1 cellular context compared by ENCODE assay signal in genomic region chr11:59559886-59560285, GRCh38.
TF ChIP-seq lines count a peak whose summit lies in the region.

No MANE protein-coding gene starts in this region.

TF ChIP-seq in WTC11, 78 proteins besides CTCF, POLR2A, EP300 and RAD21 (continued from another document):
- TF ChIP-seq, protein P1, sequence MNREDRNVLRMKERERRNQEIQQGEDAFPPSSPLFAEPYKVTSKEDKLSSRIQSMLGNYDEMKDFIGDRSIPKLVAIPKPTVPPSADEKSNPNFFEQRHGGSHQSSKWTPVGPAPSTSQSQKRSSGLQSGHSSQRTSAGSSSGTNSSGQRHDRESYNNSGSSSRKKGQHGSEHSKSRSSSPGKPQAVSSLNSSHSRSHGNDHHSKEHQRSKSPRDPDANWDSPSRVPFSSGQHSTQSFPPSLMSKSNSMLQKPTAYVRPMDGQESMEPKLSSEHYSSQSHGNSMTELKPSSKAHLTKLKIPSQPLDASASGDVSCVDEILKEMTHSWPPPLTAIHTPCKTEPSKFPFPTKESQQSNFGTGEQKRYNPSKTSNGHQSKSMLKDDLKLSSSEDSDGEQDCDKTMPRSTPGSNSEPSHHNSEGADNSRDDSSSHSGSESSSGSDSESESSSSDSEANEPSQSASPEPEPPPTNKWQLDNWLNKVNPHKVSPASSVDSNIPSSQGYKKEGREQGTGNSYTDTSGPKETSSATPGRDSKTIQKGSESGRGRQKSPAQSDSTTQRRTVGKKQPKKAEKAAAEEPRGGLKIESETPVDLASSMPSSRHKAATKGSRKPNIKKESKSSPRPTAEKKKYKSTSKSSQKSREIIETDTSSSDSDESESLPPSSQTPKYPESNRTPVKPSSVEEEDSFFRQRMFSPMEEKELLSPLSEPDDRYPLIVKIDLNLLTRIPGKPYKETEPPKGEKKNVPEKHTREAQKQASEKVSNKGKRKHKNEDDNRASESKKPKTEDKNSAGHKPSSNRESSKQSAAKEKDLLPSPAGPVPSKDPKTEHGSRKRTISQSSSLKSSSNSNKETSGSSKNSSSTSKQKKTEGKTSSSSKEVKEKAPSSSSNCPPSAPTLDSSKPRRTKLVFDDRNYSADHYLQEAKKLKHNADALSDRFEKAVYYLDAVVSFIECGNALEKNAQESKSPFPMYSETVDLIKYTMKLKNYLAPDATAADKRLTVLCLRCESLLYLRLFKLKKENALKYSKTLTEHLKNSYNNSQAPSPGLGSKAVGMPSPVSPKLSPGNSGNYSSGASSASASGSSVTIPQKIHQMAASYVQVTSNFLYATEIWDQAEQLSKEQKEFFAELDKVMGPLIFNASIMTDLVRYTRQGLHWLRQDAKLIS (CRISPR knock-in tag; IDR thresholded peaks at IDR 0.05; ENCODE audit: borderline replicate concordance) = no peak
- TF ChIP-seq, protein P2, sequence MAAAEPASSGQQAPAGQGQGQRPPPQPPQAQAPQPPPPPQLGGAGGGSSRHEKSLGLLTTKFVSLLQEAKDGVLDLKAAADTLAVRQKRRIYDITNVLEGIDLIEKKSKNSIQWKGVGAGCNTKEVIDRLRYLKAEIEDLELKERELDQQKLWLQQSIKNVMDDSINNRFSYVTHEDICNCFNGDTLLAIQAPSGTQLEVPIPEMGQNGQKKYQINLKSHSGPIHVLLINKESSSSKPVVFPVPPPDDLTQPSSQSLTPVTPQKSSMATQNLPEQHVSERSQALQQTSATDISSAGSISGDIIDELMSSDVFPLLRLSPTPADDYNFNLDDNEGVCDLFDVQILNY (CRISPR knock-in tag; IDR thresholded peaks at IDR 0.05) = no peak
- TF ChIP-seq, protein P3, sequence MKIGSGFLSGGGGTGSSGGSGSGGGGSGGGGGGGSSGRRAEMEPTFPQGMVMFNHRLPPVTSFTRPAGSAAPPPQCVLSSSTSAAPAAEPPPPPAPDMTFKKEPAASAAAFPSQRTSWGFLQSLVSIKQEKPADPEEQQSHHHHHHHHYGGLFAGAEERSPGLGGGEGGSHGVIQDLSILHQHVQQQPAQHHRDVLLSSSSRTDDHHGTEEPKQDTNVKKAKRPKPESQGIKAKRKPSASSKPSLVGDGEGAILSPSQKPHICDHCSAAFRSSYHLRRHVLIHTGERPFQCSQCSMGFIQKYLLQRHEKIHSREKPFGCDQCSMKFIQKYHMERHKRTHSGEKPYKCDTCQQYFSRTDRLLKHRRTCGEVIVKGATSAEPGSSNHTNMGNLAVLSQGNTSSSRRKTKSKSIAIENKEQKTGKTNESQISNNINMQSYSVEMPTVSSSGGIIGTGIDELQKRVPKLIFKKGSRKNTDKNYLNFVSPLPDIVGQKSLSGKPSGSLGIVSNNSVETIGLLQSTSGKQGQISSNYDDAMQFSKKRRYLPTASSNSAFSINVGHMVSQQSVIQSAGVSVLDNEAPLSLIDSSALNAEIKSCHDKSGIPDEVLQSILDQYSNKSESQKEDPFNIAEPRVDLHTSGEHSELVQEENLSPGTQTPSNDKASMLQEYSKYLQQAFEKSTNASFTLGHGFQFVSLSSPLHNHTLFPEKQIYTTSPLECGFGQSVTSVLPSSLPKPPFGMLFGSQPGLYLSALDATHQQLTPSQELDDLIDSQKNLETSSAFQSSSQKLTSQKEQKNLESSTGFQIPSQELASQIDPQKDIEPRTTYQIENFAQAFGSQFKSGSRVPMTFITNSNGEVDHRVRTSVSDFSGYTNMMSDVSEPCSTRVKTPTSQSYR (CRISPR knock-in tag; IDR thresholded peaks at IDR 0.05) = no peak
- TF ChIP-seq ATF2 (CRISPR knock-in tag; IDR thresholded peaks at IDR 0.05; ENCODE audit: borderline replicate concordance, low read depth) = no peak
- no peak for TF ChIP-seq TEAD1 (CRISPR knock-in tag; IDR thresholded peaks at IDR 0.05)
- TF ChIP-seq SP1 (CRISPR knock-in tag; conservative IDR thresholded peaks at IDR 0.05) = no peak
- TF ChIP-seq OVOL2 (CRISPR knock-in tag; IDR thresholded peaks at IDR 0.05; ENCODE audit: borderline replicate concordance) = no peak
- TF ChIP-seq RELA (CRISPR knock-in tag; IDR thresholded peaks at IDR 0.05; ENCODE audit: borderline replicate concordance) = no peak
- TF ChIP-seq ARID4B (CRISPR knock-in tag; IDR thresholded peaks at IDR 0.05; ENCODE audit: borderline replicate concordance) = no peak
- TF ChIP-seq HMGA2 (CRISPR knock-in tag; IDR thresholded peaks at IDR 0.05) = no peak
TF ChIP-seq in WTC11: peak in this region for 0.
